ENCODE assay signal across 10 cellular contexts in genomic region chr6:77650098-77650663, GRCh38. TPM values are rescaled to one million over a fixed set of nuclear protein-coding genes. Genes with fewer than 3 reads are reported as not detected.
DNase-seq lines count a peak whose midpoint lies in the region; ATAC-seq and TF ChIP-seq lines count a peak whose summit lies in the region.
"Had no signal": no experiment of that assay in that cellular context is flagged by ENCODE, and none has a peak within 500 bp of the region (broad histone marks: within the 10 kb centered on the region; RNA-seq: fewer than 3 reads in every experiment).

No MANE protein-coding gene starts in this region.

- in situ Hi-C loops in brain microvascular endothelial cell (cut with HindIII; ENCODE audit: low pct_ligation_motif_present, low sequenced_read_pairs), result no loop called here

- H3K4me3 ChIP-seq in brain microvascular endothelial cell (ENCODE audit: low read depth, low read length) (peak overlapping the region; percentile 33), liver (ENCODE audit: low read depth in 1 of 3, low read length in 3 of 3) (peak overlapping the region; percentile 11 to 59 (median 44)), gastroesophageal sphincter (peak overlapping the region in 1 of 2 donors; percentile 36)

- peak; percentile 7 for DNase-seq in M059J (ENCODE audit: low read depth)
- no peak for DNase-seq in brain microvascular endothelial cell
- DNase-seq in ureter (ENCODE audit: low spot score), result peak; percentile 43
- no peak for DNase-seq in osteocyte (ENCODE audit: extremely low spot score, unreplicated experiment)
- DNase-seq in NCI-H1417 treated with DMSO at 0.1 percent for 48 hours (lab: John Stamatoyannopoulos, UW), result no peak

- H3K36me3 Mint-ChIP-seq in osteocyte (ENCODE audit: unreplicated experiment), result no peaks in the 10 kb centered on the region

- H3K4me1 ChIP-seq in liver (ENCODE audit: control insufficient read depth in 4 of 4, insufficient read depth in 4 of 4, low read length in 3 of 4) (peaks cover 0 to 10% (median under 1%) of the 10 kb centered on the region in 4 donors), gastroesophageal sphincter (no peaks in the 10 kb centered on the region)

- no peak for TF ChIP-seq EP300 in gastroesophageal sphincter (IDR thresholded peaks at IDR 0.05)

- H3K36me3 ChIP-seq in brain microvascular endothelial cell (replicated peaks), result no peaks in the 10 kb centered on the region
- no peaks in the 10 kb centered on the region for H3K36me3 ChIP-seq in liver (ENCODE audit: control insufficient read depth in 4 of 4, insufficient read depth in 3 of 4, low read depth in 1 of 4, low read length in 3 of 4)
- H3K36me3 ChIP-seq in gastroesophageal sphincter, result no peaks in the 10 kb centered on the region

- TF ChIP-seq RAD21 in liver (IDR thresholded peaks at IDR 0.05), result peak; percentile 68 to 73

- H3K27me3 Mint-ChIP-seq in osteocyte (ENCODE audit: unreplicated experiment), result peaks cover 15% of the 10 kb centered on the region
- H3K27me3 Mint-ChIP-seq: central memory CD8-positive, alpha-beta T cell had no signal

- TF ChIP-seq POLR2A in gastroesophageal sphincter (IDR thresholded peaks at IDR 0.05), result no peak

- TF ChIP-seq CTCF in brain microvascular endothelial cell (IDR thresholded peaks at IDR 0.05; ENCODE audit: low read depth, low read length, missing control alignments) (peak; percentile 66), liver (IDR thresholded peaks at IDR 0.05; ENCODE audit: low read depth, low read length, missing input control) (peak; percentile 44), gastroesophageal sphincter (IDR thresholded peaks at IDR 0.05) (peak in 1 of 4 experiments; percentile 21), osteocyte (IDR thresholded peaks at IDR 0.05) (no peak)

- no peak overlapping the region for H3K27ac Mint-ChIP-seq in osteocyte (ENCODE audit: unreplicated experiment)

- WGBS in liver, result 30% methylated on average over 37 of the region's 37 CpGs
- 3 to 22% methylated on average over 7 to 11 of the region's 37 CpGs for WGBS in gastroesophageal sphincter (ENCODE audit: low coverage in 1 of 2), 2 donors

- H3K27me3 ChIP-seq in brain microvascular endothelial cell (replicated peaks), result no peaks in the 10 kb centered on the region
- no peaks in the 10 kb centered on the region for H3K27me3 ChIP-seq in liver (ENCODE audit: control insufficient read depth in 4 of 4, insufficient read depth in 4 of 4, low read length in 3 of 4)
- H3K27me3 ChIP-seq in gastroesophageal sphincter, result no peaks in the 10 kb centered on the region

- no peaks in the 10 kb centered on the region for H3K9me3 Mint-ChIP-seq in osteocyte (ENCODE audit: unreplicated experiment)

- ATAC-seq in GM18868 (IDR thresholded peaks at IDR 0.05; ENCODE audit: unreplicated experiment) (peak; percentile 76), gastroesophageal sphincter (no peak)

- H3K9me3 ChIP-seq in liver (ENCODE audit: control insufficient read depth in 4 of 4, low read length in 3 of 4) (no peaks in the 10 kb centered on the region), gastroesophageal sphincter (no peaks in the 10 kb centered on the region)

- H3K9ac ChIP-seq in liver (ENCODE audit: low read depth in 1 of 2, low read length in 2 of 2), result no peak overlapping the region

- H3K4me3 Mint-ChIP-seq in osteocyte (ENCODE audit: unreplicated experiment), result no peak overlapping the region
- H3K4me3 Mint-ChIP-seq: central memory CD8-positive, alpha-beta T cell had no signal

- no peaks in the 10 kb centered on the region for H3K4me1 Mint-ChIP-seq in osteocyte (ENCODE audit: unreplicated experiment)
- H3K4me1 Mint-ChIP-seq: central memory CD8-positive, alpha-beta T cell had no signal

- no peak overlapping the region for H3K27ac ChIP-seq in brain microvascular endothelial cell
- H3K27ac ChIP-seq in liver (ENCODE audit: low read depth in 1 of 2, low read length in 2 of 2), result peak overlapping the region; percentile 33 to 51
- H3K27ac ChIP-seq in gastroesophageal sphincter, result peak overlapping the region in 1 of 4 donors; percentile 34
- H3K27ac ChIP-seq: HL-60 had no signal

TF ChIP-seq in liver, 16 proteins besides CTCF, POLR2A, EP300 and RAD21:
- TF ChIP-seq YY1 (IDR thresholded peaks at IDR 0.05) (peak; percentile 68), HNF4A (conservative IDR thresholded peaks at IDR 0.05) (peak in 1 of 2 donors; percentile 12), JUND (IDR thresholded peaks at IDR 0.05) (no peak), MAX (IDR thresholded peaks at IDR 0.05) (no peak), RXRA (IDR thresholded peaks at IDR 0.05) (peak in 1 of 2 donors; percentile 4), FOXA1 (IDR thresholded peaks at IDR 0.05) (no peak)

RNA-seq across cellular contexts. Expression of gene MEI4, which starts 2.7 kb away (rescaled TPM):
- total RNA-seq in M059J (2014; rRNA removed; shearing (Covaris generic)), result not detected in 2 replicates
- under 1 TPM; 0.42 to 0.84 TPM for total RNA-seq in liver
- polyA plus RNA-seq in liver, result under 1 TPM; 0.36 to 0.42 TPM
- total RNA-seq in ureter, result 0.47 TPM
- under 1 TPM in 3 of 4 donors, not detected in 1; 0.13 to 0.31 (median 0.31) TPM for total RNA-seq in gastroesophageal sphincter
- total RNA-seq in osteocyte, result not detected in 2 replicates

Comparison
In these comparisons a context has a peak if more than half of its experiments do, and no peak if none do; other contexts are left out.
1. DNase-seq: peak in M059J (single experiment) and ureter (single experiment); none in brain microvascular endothelial cell (single experiment), osteocyte (single experiment) and NCI-H1417 treated with DMSO at 0.1 percent for 48 hours (single experiment).